In genomic region chr3:9036327-9037112, GRCh38 we compare ENCODE assay signal across 11 cellular contexts.
DNase-seq lines count a peak whose midpoint lies in the region; TF ChIP-seq lines count a peak whose summit lies in the region.
"Had no signal": no experiment of that assay in that cellular context is flagged by ENCODE, and none has a peak within 500 bp of the region (broad histone marks: within the 10 kb centered on the region; RNA-seq: fewer than 3 reads in every experiment).

No MANE protein-coding gene starts in this region.

- no peaks in the 10 kb centered on the region for H3K36me3 Mint-ChIP-seq in nephron (ENCODE audit: low read depth)

- DNase-seq in AG04450 (ENCODE audit: low read depth, low spot score) (peak; percentile 6), NCI-H1092 (lab: John Stamatoyannopoulos, UW) (peak; percentile 28), fibroblast of gingiva (ENCODE audit: low read depth) (peak; percentile 92), COR-L47 (lab: John Stamatoyannopoulos, UW) (no peak), KG1 (lab: John Stamatoyannopoulos, UW) (no peak), kidney glomerular epithelial cell (lab: John Stamatoyannopoulos, UW) (no peak), germinal center (ENCODE audit: low spot score) (no peak)
- DNase-seq: activated CD4-positive, alpha-beta T cell treated with anti-CD3 and anti-CD28 coated beads for 36 hours; activated naive CD8-positive, alpha-beta T cell treated with anti-CD3 and anti-CD28 coated beads, Interleukin-2, amount 50 U/mL, for 24 hours; NCI-H1417 treated with DMSO at 0.1 percent for 48 hours had no signal

- H3K4me1 Mint-ChIP-seq in nephron: peaks cover 38% of the 10 kb centered on the region
- H3K4me1 Mint-ChIP-seq: activated CD4-positive, alpha-beta T cell treated with anti-CD3 and anti-CD28 coated beads for 36 hours; activated naive CD8-positive, alpha-beta T cell treated with anti-CD3 and anti-CD28 coated beads, Interleukin-2, amount 50 U/mL, for 24 hours had no signal

- TF ChIP-seq CTCF in AG04450 (IDR thresholded peaks at IDR 0.05; ENCODE audit: low read depth, low read length): no peak
- TF ChIP-seq CTCF in nephron (IDR thresholded peaks at IDR 0.05; ENCODE audit: unreplicated experiment in 3 of 3): no peak

- no peaks in the 10 kb centered on the region for H3K9me3 Mint-ChIP-seq in nephron
- H3K9me3 Mint-ChIP-seq: activated naive CD8-positive, alpha-beta T cell treated with anti-CD3 and anti-CD28 coated beads, Interleukin-2, amount 50 U/mL, for 24 hours had no signal

- H3K27me3 Mint-ChIP-seq in nephron (ENCODE audit: low read depth): no peaks in the 10 kb centered on the region
- H3K27me3 Mint-ChIP-seq: activated CD4-positive, alpha-beta T cell treated with anti-CD3 and anti-CD28 coated beads for 36 hours; activated naive CD8-positive, alpha-beta T cell treated with anti-CD3 and anti-CD28 coated beads, Interleukin-2, amount 50 U/mL, for 24 hours had no signal

- POLR2A ChIA-PET in AG04450 (lab: Yijun Ruan, JAX): no interaction called here

- CTCF ChIA-PET in AG04450 (lab: Charles Lee): interaction anchor here (0.5 to 1.2 kb wide), 4 partner anchors 31 to 267 kb away, joined by 3 to 4 read pairs (median 3); partner anchors contain the start of gene OXTR

- H3K27ac ChIP-seq in AG04450 (ENCODE audit: low read depth, low read length): no peak overlapping the region

- peaks cover 6% of the 10 kb centered on the region for H3K27me3 ChIP-seq in AG04450 (ENCODE audit: control insufficient read depth, insufficient read depth, low read length)

- peak overlapping the region; percentile 46 to 80 (median 61) for H3K27ac Mint-ChIP-seq in nephron
- H3K27ac Mint-ChIP-seq: activated CD4-positive, alpha-beta T cell treated with anti-CD3 and anti-CD28 coated beads for 36 hours; activated naive CD8-positive, alpha-beta T cell treated with anti-CD3 and anti-CD28 coated beads, Interleukin-2, amount 50 U/mL, for 24 hours had no signal

- H3K4me3 Mint-ChIP-seq in nephron: no peak overlapping the region
- H3K4me3 Mint-ChIP-seq: activated CD4-positive, alpha-beta T cell treated with anti-CD3 and anti-CD28 coated beads for 36 hours; activated naive CD8-positive, alpha-beta T cell treated with anti-CD3 and anti-CD28 coated beads, Interleukin-2, amount 50 U/mL, for 24 hours had no signal

- H3K4me3 ChIP-seq in AG04450 (ENCODE audit: low read depth, low read length): no peak overlapping the region

- no peaks in the 10 kb centered on the region for H3K9me3 ChIP-seq in AG04450 (ENCODE audit: control insufficient read depth, insufficient read depth, low read length)

Comparison
In these comparisons a context has a peak if more than half of its experiments do, and no peak if none do; other contexts are left out.
1. DNase-seq: peak in AG04450 (single experiment), NCI-H1092 (single experiment) and fibroblast of gingiva (single experiment); none in COR-L47 (single experiment), KG1 (single experiment), kidney glomerular epithelial cell (single experiment) and germinal center (single experiment).